Comparison of ENCODE assay signal across 21 cellular contexts in genomic region chr11:110470716-110471115, GRCh38. TPM values are rescaled to one million over a fixed set of nuclear protein-coding genes. Genes with fewer than 3 reads are reported as not detected.
DNase-seq lines count a peak whose midpoint lies in the region; ATAC-seq and TF ChIP-seq lines count a peak whose summit lies in the region.
"Had no signal": no experiment of that assay in that cellular context is flagged by ENCODE, and none has a peak within 500 bp of the region (broad histone marks: within the 10 kb centered on the region; RNA-seq: fewer than 3 reads in every experiment).

No MANE protein-coding gene starts in this region.

- H3K27me3 Mint-ChIP-seq in stimulated activated naive CD8-positive, alpha-beta T cell treated with anti-CD3 and anti-CD28 coated beads, Interleukin-15, amount 100 ng/mL, for 72 hours, result no peaks in the 10 kb centered on the region
- H3K27me3 Mint-ChIP-seq: B cell, IgD-negative memory B cell had no signal

- no peak for TF ChIP-seq EP300 in upper lobe of left lung (IDR thresholded peaks at IDR 0.05)

- no peaks in the 10 kb centered on the region for H3K4me1 Mint-ChIP-seq in stimulated activated naive CD8-positive, alpha-beta T cell treated with anti-CD3 and anti-CD28 coated beads, Interleukin-15, amount 100 ng/mL, for 72 hours
- H3K4me1 Mint-ChIP-seq: B cell had no signal

- TF ChIP-seq CTCF in RWPE2 (IDR thresholded peaks at IDR 0.05; ENCODE audit: poor library complexity, severe bottlenecking) (no peak), fibroblast of the aortic adventitia (IDR thresholded peaks at IDR 0.05; ENCODE audit: insufficient read depth, low read length) (no peak), upper lobe of left lung (IDR thresholded peaks at IDR 0.05) (no peak)

- H3K4me1 ChIP-seq in RWPE2 (ENCODE audit: insufficient read depth, poor library complexity, severe bottlenecking) (peaks cover 25% of the 10 kb centered on the region), upper lobe of left lung (no peaks in the 10 kb centered on the region)

- no peak overlapping the region for H3K27ac Mint-ChIP-seq in stimulated activated naive CD8-positive, alpha-beta T cell treated with anti-CD3 and anti-CD28 coated beads, Interleukin-15, amount 100 ng/mL, for 72 hours
- H3K27ac Mint-ChIP-seq: B cell, IgD-negative memory B cell had no signal

- no peaks in the 10 kb centered on the region for H3K9me3 Mint-ChIP-seq in stimulated activated naive CD8-positive, alpha-beta T cell treated with anti-CD3 and anti-CD28 coated beads, Interleukin-15, amount 100 ng/mL, for 72 hours
- H3K9me3 Mint-ChIP-seq: IgD-negative memory B cell had no signal

- peak; percentile 27 for DNase-seq in ELR (ENCODE audit: low read depth)
- no peak for DNase-seq in RWPE2 (ENCODE audit: low spot score)
- DNase-seq in fibroblast of the aortic adventitia (ENCODE audit: low read depth), result peak; percentile 37
- no peak for DNase-seq in stimulated activated naive CD8-positive, alpha-beta T cell treated with anti-CD3 and anti-CD28 coated beads, Interleukin-15, amount 100 ng/mL, for 72 hours
- no peak for DNase-seq in upper lobe of left lung
- DNase-seq: COR-L47, DMS 273 treated with DMSO at 0.1 percent for 48 hours, Kasumi-1, MG63, NCI-H1048, NCI-H1436, NCI-H1930, NCI-H524 treated with DMSO at 0.1 percent for 48 hours, PC-3, RPMI8226 had no signal

- TF ChIP-seq POLR2A in upper lobe of left lung (IDR thresholded peaks at IDR 0.05), result no peak

- H3K27ac ChIP-seq in RWPE2 (ENCODE audit: poor library complexity, severe bottlenecking) (peak overlapping the region; percentile 56), upper lobe of left lung (no peak overlapping the region)
- H3K27ac ChIP-seq: HL-60 had no signal

- H3K9me3 ChIP-seq in RWPE2 (ENCODE audit: severe bottlenecking) (no peaks in the 10 kb centered on the region), upper lobe of left lung (no peaks in the 10 kb centered on the region)
- H3K9me3 ChIP-seq: MG63 had no signal

- no peak overlapping the region for H3K4me3 ChIP-seq in RWPE2 (ENCODE audit: severe bottlenecking)
- H3K4me3 ChIP-seq in fibroblast of the aortic adventitia (ENCODE audit: low read depth, low read length), result no peak overlapping the region
- H3K4me3 ChIP-seq in upper lobe of left lung, result no peak overlapping the region
- H3K4me3 ChIP-seq: GM12878, MG63 had no signal

- no peaks in the 10 kb centered on the region for H3K27me3 ChIP-seq in RWPE2 (ENCODE audit: insufficient read depth, poor library complexity, severe bottlenecking)
- H3K27me3 ChIP-seq in upper lobe of left lung, result no peaks in the 10 kb centered on the region
- H3K27me3 ChIP-seq: MG63 had no signal

- no peaks in the 10 kb centered on the region for H3K36me3 ChIP-seq in RWPE2 (ENCODE audit: low read depth)
- H3K36me3 ChIP-seq in upper lobe of left lung, result no peaks in the 10 kb centered on the region
- H3K36me3 ChIP-seq: MG63 had no signal

- no peak overlapping the region for H3K4me3 Mint-ChIP-seq in stimulated activated naive CD8-positive, alpha-beta T cell treated with anti-CD3 and anti-CD28 coated beads, Interleukin-15, amount 100 ng/mL, for 72 hours
- H3K4me3 Mint-ChIP-seq: B cell, IgD-negative memory B cell had no signal

- 69 to 78% methylated on average over 2 of the region's 2 CpGs for WGBS in upper lobe of left lung, 2 donors

- ATAC-seq in RWPE2 (ENCODE audit: low read depth) (no peak), upper lobe of left lung (ENCODE audit: low FRiP score in 2 of 2) (no peak), GM19452 (IDR thresholded peaks at IDR 0.05; ENCODE audit: unreplicated experiment) (no peak), GM18873 (IDR thresholded peaks at IDR 0.05; ENCODE audit: low FRiP score, unreplicated experiment) (no peak)
- ATAC-seq in stimulated activated naive CD8-positive, alpha-beta T cell treated with anti-CD3 and anti-CD28 coated beads, Interleukin-15, amount 100 ng/mL, for 72 hours, result no peak
- ATAC-seq: GM12878, PC-3 had no signal

RNA-seq across cellular contexts. Expression of gene FDX1, which starts 41.0 kb away (rescaled TPM):
- 10.1 and 10.8 TPM in 2 replicates for total RNA-seq in fibroblast of the aortic adventitia (ENCODE audit: low replicate concordance)
- 10 to 100 TPM; 14.7 to 26.0 (median 18.8) TPM for total RNA-seq in upper lobe of left lung

Comparison
In these comparisons a context has a peak if more than half of its experiments do, and no peak if none do; other contexts are left out.
1. DNase-seq: peak in ELR (single experiment) and fibroblast of the aortic adventitia (single experiment); none in RWPE2 (single experiment), stimulated activated naive CD8-positive, alpha-beta T cell treated with anti-CD3 and anti-CD28 coated beads, Interleukin-15, amount 100 ng/mL, for 72 hours (0 of 2) and upper lobe of left lung (0 of 2).